ENCODE assay signal across 10 cellular contexts in genomic region chr15:57565326-57565725, GRCh38. TPM values are rescaled to one million over a fixed set of nuclear protein-coding genes. Genes with fewer than 3 reads are reported as not detected.
DNase-seq lines count a peak whose midpoint lies in the region; ATAC-seq lines count a peak whose summit lies in the region.
"Had no signal": no experiment of that assay in that cellular context is flagged by ENCODE, and none has a peak within 500 bp of the region (broad histone marks: within the 10 kb centered on the region; RNA-seq: fewer than 3 reads in every experiment).

No MANE protein-coding gene starts in this region.

- peaks cover 0 to 8% of the 10 kb centered on the region in 2 donors for H3K27me3 Mint-ChIP-seq in CD4-positive, alpha-beta memory T cell
- peaks cover 13% of the 10 kb centered on the region for H3K27me3 Mint-ChIP-seq in activated CD4-positive, alpha-beta memory T cell treated with anti-CD3 and anti-CD28 coated beads, Interleukin-2, amount 10 ng/mL, durations not matched to agents 7 days and 5 days

- H3K4me1 ChIP-seq in CD4-positive, alpha-beta memory T cell (ENCODE audit: insufficient read depth, low read length): peaks cover 24% of the 10 kb centered on the region
- H3K4me1 ChIP-seq in right cardiac atrium (ENCODE audit: control insufficient read depth, insufficient read depth, low read length): peaks cover 6% of the 10 kb centered on the region
- H3K4me1 ChIP-seq: upper lobe of right lung had no signal

- no peak overlapping the region for H3K4me3 ChIP-seq in CD4-positive, alpha-beta memory T cell (ENCODE audit: low read length in 2 of 2)
- no peak overlapping the region for H3K4me3 ChIP-seq in Jurkat, Clone E6-1 (ENCODE audit: low read length)
- H3K4me3 ChIP-seq in right cardiac atrium (ENCODE audit: low read length): no peak overlapping the region
- H3K4me3 ChIP-seq: upper lobe of right lung had no signal

- CTCF ChIA-PET in CD4-positive, alpha-beta memory T cell (lab: Charles Lee; ENCODE audit: partially characterized antibody): no interaction called here
- CTCF ChIA-PET in activated CD4-positive, alpha-beta memory T cell treated with anti-CD3 and anti-CD28 coated beads, Interleukin-2, amount 10 ng/mL, durations not matched to agents 7 days and 5 days (lab: Charles Lee): interaction anchor here (1.0 kb wide), 1 partner anchor 296 kb away, joined by 6 read pairs; no protein-coding TSS in a partner anchor

- H3K9me3 Mint-ChIP-seq in CD4-positive, alpha-beta memory T cell: peaks cover 0 to 2% (median 0%) of the 10 kb centered on the region in 8 donors
- H3K9me3 Mint-ChIP-seq in activated CD4-positive, alpha-beta memory T cell treated with anti-CD3 and anti-CD28 coated beads, Interleukin-2, amount 10 ng/mL, durations not matched to agents 7 days and 5 days: no peaks in the 10 kb centered on the region

- H3K36me3 ChIP-seq in CD4-positive, alpha-beta memory T cell (ENCODE audit: insufficient read depth, low read length): no peaks in the 10 kb centered on the region
- H3K36me3 ChIP-seq: upper lobe of right lung had no signal

- intact Hi-C loops in CD4-positive, alpha-beta memory T cell (cut with micrococcal nuclease): loop anchor here (10.0 kb wide), 1 partner anchor 1959 kb away; no protein-coding TSS in a partner anchor
- intact Hi-C loops in right cardiac atrium (cut with DNase I): loop anchor here in 2 of 4 donors (10.0 kb wide), 2 partner anchors 49 to 499 kb away; partner anchors contain the start of gene ALDH1A2 (in 1 of the 2)

- ATAC-seq in right cardiac atrium (no peak), GM19463 (IDR thresholded peaks at IDR 0.05; ENCODE audit: unreplicated experiment) (no peak), GM21717 (IDR thresholded peaks at IDR 0.05; ENCODE audit: unreplicated experiment) (no peak), HG02610 (IDR thresholded peaks at IDR 0.05; ENCODE audit: unreplicated experiment) (no peak)
- ATAC-seq: upper lobe of right lung had no signal

- no peaks in the 10 kb centered on the region for H3K9me3 ChIP-seq in CD4-positive, alpha-beta memory T cell (ENCODE audit: control insufficient read depth in 1 of 2, low read length in 2 of 2)
- H3K9me3 ChIP-seq in right cardiac atrium (ENCODE audit: control insufficient read depth, low read length): no peaks in the 10 kb centered on the region
- H3K9me3 ChIP-seq: upper lobe of right lung had no signal

- POLR2A ChIA-PET in CD4-positive, alpha-beta memory T cell (lab: Charles Lee; ENCODE audit: partially characterized antibody): interaction anchor here (1.0 kb wide), 1 partner anchor 90 kb away, joined by 3 read pairs; no protein-coding TSS in a partner anchor
- POLR2A ChIA-PET in activated CD4-positive, alpha-beta memory T cell treated with anti-CD3 and anti-CD28 coated beads, Interleukin-2, amount 10 ng/mL, durations not matched to agents 7 days and 5 days (lab: Charles Lee): no interaction called here

- peak overlapping the region; percentile 4 to 92 (median 76) for H3K27ac Mint-ChIP-seq in CD4-positive, alpha-beta memory T cell
- H3K27ac Mint-ChIP-seq in activated CD4-positive, alpha-beta memory T cell treated with anti-CD3 and anti-CD28 coated beads, Interleukin-2, amount 10 ng/mL, durations not matched to agents 7 days and 5 days: peak overlapping the region; percentile 17

- no peaks in the 10 kb centered on the region for H3K27me3 ChIP-seq in CD4-positive, alpha-beta memory T cell (ENCODE audit: insufficient read depth, low read length)
- no peaks in the 10 kb centered on the region for H3K27me3 ChIP-seq in right cardiac atrium (ENCODE audit: control insufficient read depth, insufficient read depth)
- H3K27me3 ChIP-seq: upper lobe of right lung had no signal

- no peak overlapping the region for H3K27ac ChIP-seq in CD4-positive, alpha-beta memory T cell (ENCODE audit: low read depth, low read length)
- H3K27ac ChIP-seq in right cardiac atrium (ENCODE audit: low read length): peak overlapping the region; percentile 2
- H3K27ac ChIP-seq: KMS-11, upper lobe of right lung had no signal

- DNase-seq in CD4-positive, alpha-beta memory T cell: peak; percentile 53 to 87 (median 74)
- peak; percentile 65 for DNase-seq in Jurkat, Clone E6-1 (ENCODE audit: low read depth, low spot score)
- peak; percentile 33 for DNase-seq in activated CD4-positive, alpha-beta memory T cell treated with anti-CD3 and anti-CD28 coated beads, Interleukin-2, amount 10 ng/mL, durations not matched to agents 7 days and 5 days
- DNase-seq in right cardiac atrium (peak in 1 of 3 donors; percentile 47), RPMI8226 (no peak)
- DNase-seq: upper lobe of right lung had no signal

- WGBS in right cardiac atrium: 38% methylated on average over 11 of the region's 11 CpGs

- H3K36me3 Mint-ChIP-seq in CD4-positive, alpha-beta memory T cell: no peaks in the 10 kb centered on the region
- H3K36me3 Mint-ChIP-seq in activated CD4-positive, alpha-beta memory T cell treated with anti-CD3 and anti-CD28 coated beads, Interleukin-2, amount 10 ng/mL, durations not matched to agents 7 days and 5 days (ENCODE audit: low read depth): no peaks in the 10 kb centered on the region

- H3K4me1 Mint-ChIP-seq in CD4-positive, alpha-beta memory T cell: peaks cover 27 to 49% (median 36%) of the 10 kb centered on the region in 4 donors
- peaks cover 47% of the 10 kb centered on the region for H3K4me1 Mint-ChIP-seq in activated CD4-positive, alpha-beta memory T cell treated with anti-CD3 and anti-CD28 coated beads, Interleukin-2, amount 10 ng/mL, durations not matched to agents 7 days and 5 days

- peak overlapping the region in 7 of 8 donors; percentile 35 to 72 (median 57) for H3K4me3 Mint-ChIP-seq in CD4-positive, alpha-beta memory T cell
- peak overlapping the region; percentile 11 for H3K4me3 Mint-ChIP-seq in activated CD4-positive, alpha-beta memory T cell treated with anti-CD3 and anti-CD28 coated beads, Interleukin-2, amount 10 ng/mL, durations not matched to agents 7 days and 5 days

RNA-seq across cellular contexts. Expression of gene MYZAP, which starts 26.4 kb away (rescaled TPM):
- 1 to 10 TPM; 1.2 to 1.7 TPM for total RNA-seq in CD4-positive, alpha-beta memory T cell
- under 1 TPM; 0.16 to 0.96 TPM for polyA plus RNA-seq in CD4-positive, alpha-beta memory T cell
- not detected for polyA plus RNA-seq in Jurkat, Clone E6-1 (2012; ENCODE audit: insufficient read depth, insufficient read length)
- total RNA-seq in activated CD4-positive, alpha-beta memory T cell treated with anti-CD3 and anti-CD28 coated beads, Interleukin-2, amount 10 ng/mL, durations not matched to agents 7 days and 5 days: under 1 TPM in 1 of 2 experiments, not detected in 1; 0.18 TPM
- total RNA-seq in right cardiac atrium: 100 to 1,000 TPM; 557 to 764 (median 622) TPM
- polyA plus RNA-seq in right cardiac atrium: 558 TPM

Comparison
In these comparisons a context has a peak if more than half of its experiments do, and no peak if none do; other contexts are left out.
1. RNA of gene MYZAP, which starts 26.4 kb away (total RNA-seq): 557 to 764 TPM in right cardiac atrium; 1.2 to 1.7 TPM in CD4-positive, alpha-beta memory T cell and 0.18 TPM in activated CD4-positive, alpha-beta memory T cell treated with anti-CD3 and anti-CD28 coated beads, Interleukin-2, amount 10 ng/mL, durations not matched to agents 7 days and 5 days; every median in the first group is over 100 times any median in the second.